2 cellular contexts compared by ENCODE assay signal in genomic region chr2:218961651-218962570, GRCh38.
TF ChIP-seq lines count a peak whose summit lies in the region.

No MANE protein-coding gene starts in this region.

TF ChIP-seq in Ishikawa, 13 proteins besides CTCF, POLR2A, EP300 and RAD21:
- no peak for TF ChIP-seq NFIC (IDR thresholded peaks at IDR 0.05)
- no peak for TF ChIP-seq TAF1 (IDR thresholded peaks at IDR 0.05; ENCODE audit: low read depth)
- peak; percentile 87 for TF ChIP-seq REST (IDR thresholded peaks at IDR 0.05; ENCODE audit: low read depth)
- no peak for TF ChIP-seq EGR1 (IDR thresholded peaks at IDR 0.05)
- TF ChIP-seq ZBTB7A (IDR thresholded peaks at IDR 0.05; ENCODE audit: low read depth): no peak
- no peak for TF ChIP-seq TEAD4 (IDR thresholded peaks at IDR 0.05)

TF ChIP-seq in neural cell, 6 proteins besides CTCF, POLR2A, EP300 and RAD21:
- TF ChIP-seq MXI1 (conservative IDR thresholded peaks at IDR 0.05; ENCODE audit: poor library complexity, severe bottlenecking) (no peak), REST (IDR thresholded peaks at IDR 0.05; ENCODE audit: borderline replicate concordance) (no peak), TAF1 (IDR thresholded peaks at IDR 0.05; ENCODE audit: low read depth) (no peak)
